In the genomic region with DNA sequence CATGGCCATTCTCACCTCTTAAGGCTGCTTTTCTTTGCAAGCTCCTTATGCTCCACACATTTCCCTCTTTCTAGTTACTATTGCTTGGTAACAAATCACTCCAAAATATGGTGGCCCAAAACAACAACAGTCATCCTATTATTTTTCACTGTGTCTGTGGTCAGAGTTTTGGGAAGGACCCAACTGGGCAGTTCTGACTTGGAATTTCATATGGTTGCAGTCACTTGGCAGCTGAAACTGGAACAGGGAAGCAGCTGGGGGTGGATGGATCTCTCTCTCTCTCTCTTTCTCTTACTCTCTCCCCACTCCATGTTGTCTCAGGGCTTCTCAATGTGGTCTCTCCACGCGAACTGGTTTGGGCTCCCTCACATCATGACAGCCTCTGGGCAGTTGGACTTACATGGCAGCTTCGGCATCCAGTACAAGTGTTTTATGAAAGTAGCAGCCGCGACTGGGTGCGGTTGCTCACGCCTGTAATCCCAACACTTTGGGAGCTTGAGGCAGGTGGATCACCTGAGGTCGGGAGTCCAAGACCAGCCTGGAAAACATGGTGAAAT, we compare ENCODE assay signal across 14 cellular contexts. TPM values are rescaled to one million over a fixed set of nuclear protein-coding genes. Genes with fewer than 3 reads are reported as not detected.
DNase-seq lines count a peak whose midpoint lies in the region; ATAC-seq and TF ChIP-seq lines count a peak whose summit lies in the region.
"Had no signal": no experiment of that assay in that cellular context is flagged by ENCODE, and none has a peak within 500 bp of the region (broad histone marks: within the 10 kb centered on the region; RNA-seq: fewer than 3 reads in every experiment).

No MANE protein-coding gene starts in this region.

- H3K4me3 Mint-ChIP-seq in nephron, result no peak overlapping the region
- H3K4me3 Mint-ChIP-seq in activated T-helper 2 cell treated with anti-CD3 and anti-CD28 coated beads, Interferon-gamma antibody, Interleukin-2, Interleukin-4, amounts not matched to agents 10 μg/mL and 5 μg/mL and 100 μg/mL, durations not matched to agents 14 hours and 24 hours and 36 hours (ENCODE audit: low read depth), result no peak overlapping the region
- H3K4me3 Mint-ChIP-seq: activated T-cell treated with anti-CD3 and anti-CD28 coated beads, Interleukin-2, amount 50 U/mL, for 24 hours; brain had no signal

- H3K4me3 ChIP-seq in Peyer's patch, result no peak overlapping the region
- H3K4me3 ChIP-seq in fibroblast of pulmonary artery (replicated peaks; ENCODE audit: low read depth, low read length), result no peak overlapping the region
- H3K4me3 ChIP-seq: A549 had no signal

- no peak for TF ChIP-seq POLR2A in Peyer's patch (IDR thresholded peaks at IDR 0.05)

- H3K9me3 ChIP-seq in Peyer's patch, result no peaks in the 10 kb centered on the region
- H3K9me3 ChIP-seq: A549 had no signal

- peak overlapping the region in 3 of 4 donors; percentile 39 to 46 (median 40) for H3K27ac ChIP-seq in Peyer's patch
- H3K27ac ChIP-seq: A549 had no signal

- in situ Hi-C loops in ACHN (cut with HindIII; ENCODE audit: low pct_ligation_motif_present, low pct_unique_long_range_greater_than_20kb, low sequenced_read_pairs), result no loop called here

- peak overlapping the region; percentile 23 to 49 (median 24) for H3K27ac Mint-ChIP-seq in nephron
- no peak overlapping the region for H3K27ac Mint-ChIP-seq in activated T-helper 2 cell treated with anti-CD3 and anti-CD28 coated beads, Interferon-gamma antibody, Interleukin-2, Interleukin-4, amounts not matched to agents 10 μg/mL and 5 μg/mL and 100 μg/mL, durations not matched to agents 14 hours and 24 hours and 36 hours
- H3K27ac Mint-ChIP-seq: activated T-cell treated with anti-CD3 and anti-CD28 coated beads, Interleukin-2, amount 50 U/mL, for 24 hours had no signal

- H3K27me3 ChIP-seq in Peyer's patch, result no peaks in the 10 kb centered on the region

- H3K4me1 Mint-ChIP-seq in nephron, result peaks cover 26% of the 10 kb centered on the region
- H3K4me1 Mint-ChIP-seq in activated T-helper 2 cell treated with anti-CD3 and anti-CD28 coated beads, Interferon-gamma antibody, Interleukin-2, Interleukin-4, amounts not matched to agents 10 μg/mL and 5 μg/mL and 100 μg/mL, durations not matched to agents 14 hours and 24 hours and 36 hours (ENCODE audit: low read depth), result no peaks in the 10 kb centered on the region

- TF ChIP-seq CTCF in Peyer's patch (IDR thresholded peaks at IDR 0.05) (no peak), fibroblast of pulmonary artery (IDR thresholded peaks at IDR 0.05; ENCODE audit: low read length, missing control alignments) (no peak), nephron (IDR thresholded peaks at IDR 0.05; ENCODE audit: unreplicated experiment in 3 of 3) (no peak)

- intact Hi-C loops in activated T-helper 2 cell treated with anti-CD3 and anti-CD28 coated beads, Interferon-gamma antibody, Interleukin-2, Interleukin-4, amounts not matched to agents 10 μg/mL and 5 μg/mL and 100 μg/mL, durations not matched to agents 14 hours and 24 hours and 36 hours (cut with micrococcal nuclease), result no loop called here

- H3K36me3 ChIP-seq in Peyer's patch, result no peaks in the 10 kb centered on the region

- peaks cover 3% of the 10 kb centered on the region for H3K9me3 Mint-ChIP-seq in nephron
- H3K9me3 Mint-ChIP-seq in activated T-helper 2 cell treated with anti-CD3 and anti-CD28 coated beads, Interferon-gamma antibody, Interleukin-2, Interleukin-4, amounts not matched to agents 10 μg/mL and 5 μg/mL and 100 μg/mL, durations not matched to agents 14 hours and 24 hours and 36 hours, result no peaks in the 10 kb centered on the region
- H3K9me3 Mint-ChIP-seq: activated T-cell treated with anti-CD3 and anti-CD28 coated beads, Interleukin-2, amount 50 U/mL, for 24 hours had no signal

- no peaks in the 10 kb centered on the region for H3K36me3 Mint-ChIP-seq in nephron (ENCODE audit: low read depth)
- no peaks in the 10 kb centered on the region for H3K36me3 Mint-ChIP-seq in activated T-helper 2 cell treated with anti-CD3 and anti-CD28 coated beads, Interferon-gamma antibody, Interleukin-2, Interleukin-4, amounts not matched to agents 10 μg/mL and 5 μg/mL and 100 μg/mL, durations not matched to agents 14 hours and 24 hours and 36 hours (ENCODE audit: low read depth)
- H3K36me3 Mint-ChIP-seq: brain had no signal

- no peaks in the 10 kb centered on the region for H3K27me3 Mint-ChIP-seq in nephron (ENCODE audit: low read depth)
- H3K27me3 Mint-ChIP-seq in activated T-helper 2 cell treated with anti-CD3 and anti-CD28 coated beads, Interferon-gamma antibody, Interleukin-2, Interleukin-4, amounts not matched to agents 10 μg/mL and 5 μg/mL and 100 μg/mL, durations not matched to agents 14 hours and 24 hours and 36 hours (ENCODE audit: low read depth), result no peaks in the 10 kb centered on the region
- H3K27me3 Mint-ChIP-seq: brain had no signal

- no peak for ATAC-seq in HG02870 (IDR thresholded peaks at IDR 0.05; ENCODE audit: unreplicated experiment)

- H3K4me1 ChIP-seq in Peyer's patch, result no peaks in the 10 kb centered on the region

- peak; percentile 25 for DNase-seq in A172 (ENCODE audit: low spot score)
- no peak for DNase-seq in Peyer's patch
- DNase-seq in fibroblast of pulmonary artery (ENCODE audit: low read depth), result peak; percentile 79
- no peak for DNase-seq in NCI-H1048 (lab: John Stamatoyannopoulos, UW)
- no peak for DNase-seq in ACHN
- no peak for DNase-seq in activated T-helper 2 cell treated with anti-CD3 and anti-CD28 coated beads, Interferon-gamma antibody, Interleukin-2, Interleukin-4, amounts not matched to agents 10 μg/mL and 5 μg/mL and 100 μg/mL, durations not matched to agents 14 hours and 24 hours and 36 hours (ENCODE audit: low spot score)
- DNase-seq: activated CD4-positive, alpha-beta T cell treated with anti-CD3 and anti-CD28 coated beads for 1 hour; activated T-cell treated with anti-CD3 and anti-CD28 coated beads, Interleukin-2, amount 50 U/mL, for 24 hours; GOT3; NCI-H226 had no signal

RNA-seq across cellular contexts. Expression of a gene that starts 39.6 kb away (rescaled TPM):
- total RNA-seq in A172 (2014; rRNA removed; shearing (Covaris generic)), result 23.7 and 32.7 TPM in 2 replicates
- 100 to 1,000 TPM in 1 of 4 donors, 10 to 100 TPM in 3; 10.9 to 151 (median 27.9) TPM for total RNA-seq in Peyer's patch
- total RNA-seq in activated T-helper 2 cell treated with anti-CD3 and anti-CD28 coated beads, Interferon-gamma antibody, Interleukin-2, Interleukin-4, amounts not matched to agents 10 μg/mL and 5 μg/mL and 100 μg/mL, durations not matched to agents 14 hours and 24 hours and 36 hours, result 18.0 and 27.0 TPM in 2 replicates

RNA-seq across cellular contexts. Expression of a gene that starts 49.7 kb away (rescaled TPM):
- 10.8 and 13.9 TPM in 2 replicates for total RNA-seq in A172 (2014; rRNA removed; shearing (Covaris generic))
- total RNA-seq in Peyer's patch, result 100 to 1,000 TPM; 164 to 484 (median 329) TPM
- 101 and 104 TPM in 2 replicates for total RNA-seq in activated T-helper 2 cell treated with anti-CD3 and anti-CD28 coated beads, Interferon-gamma antibody, Interleukin-2, Interleukin-4, amounts not matched to agents 10 μg/mL and 5 μg/mL and 100 μg/mL, durations not matched to agents 14 hours and 24 hours and 36 hours

Comparison
In these comparisons a context has a peak if more than half of its experiments do, and no peak if none do; other contexts are left out.
1. DNase-seq: peak in A172 (single experiment) and fibroblast of pulmonary artery (single experiment); none in Peyer's patch (0 of 3), NCI-H1048 (single experiment), ACHN (single experiment) and activated T-helper 2 cell treated with anti-CD3 and anti-CD28 coated beads, Interferon-gamma antibody, Interleukin-2, Interleukin-4, amounts not matched to agents 10 μg/mL and 5 μg/mL and 100 μg/mL, durations not matched to agents 14 hours and 24 hours and 36 hours (single experiment).